In genomic region chr19:57599377-57599760, GRCh38 we compare ENCODE assay signal across 8 cellular contexts. TPM values are rescaled to one million over a fixed set of nuclear protein-coding genes. Genes with fewer than 3 reads are reported as not detected.
DNase-seq lines count a peak whose midpoint lies in the region; ATAC-seq and TF ChIP-seq lines count a peak whose summit lies in the region.

No MANE protein-coding gene starts in this region.

- H3K4me1 ChIP-seq in mammary epithelial cell (ENCODE audit: insufficient read depth, low read length), result peaks cover 4% of the 10 kb centered on the region

- TF ChIP-seq CTCF in CD4-positive, alpha-beta T cell (IDR thresholded peaks at IDR 0.05), result no peak
- no peak for TF ChIP-seq CTCF in mammary epithelial cell (conservative IDR thresholded peaks at IDR 0.05 in 1 of 2, IDR thresholded peaks at IDR 0.05 in 1 of 2; ENCODE audit: extremely low read depth in 1 of 2, insufficient read depth in 1 of 2, low read depth in 1 of 2, low read length in 2 of 2)

- H3K4me3 ChIP-seq in mammary epithelial cell (replicated peaks in 1 of 3; ENCODE audit: insufficient read depth in 1 of 3, low read depth in 2 of 3, low read length in 3 of 3), result peak overlapping the region; percentile 85 to 95 (median 87)

- intact Hi-C loops in CD4-positive, alpha-beta T cell (cut with DNase I, micrococcal nuclease), result loop anchor here in 1 of 2 experiments (1.0 to 2.0 kb wide), 2 partner anchors 15 to 20 kb away; partner anchors contain the start of gene ZIK1
- intact Hi-C loops in mammary epithelial cell (cut with micrococcal nuclease), result no loop called here

- no peak for DNase-seq in CD4-positive, alpha-beta T cell
- DNase-seq in mammary epithelial cell (no peak), NOMO-1 treated with DMSO at 0.1 percent for 48 hours (lab: John Stamatoyannopoulos, UW; ENCODE audit: unreplicated experiment) (no peak), RKO (ENCODE audit: low spot score) (no peak)
- DNase-seq in natural killer cell treated with Interleukin-12 subunit alpha and Interleukin-12 subunit beta and Interleukin-15 and Interleukin-18, amount 100 ng/mL, for 72 hours (ENCODE audit: low spot score), result no peak
- no peak for DNase-seq in activated effector memory CD4-positive, alpha-beta T cell treated with anti-CD3 and anti-CD28 coated beads, Interleukin-2, amount 50 U/mL, for 16 hours

- dilution Hi-C loops in mammary epithelial cell (cut with HindIII; ENCODE audit: low sequenced_read_pairs), result no loop called here

- H3K4me1 Mint-ChIP-seq in CD4-positive, alpha-beta T cell (ENCODE audit: low read depth), result peaks cover 27% of the 10 kb centered on the region
- H3K4me1 Mint-ChIP-seq in natural killer cell treated with Interleukin-12 subunit alpha and Interleukin-12 subunit beta and Interleukin-15 and Interleukin-18, amount 100 ng/mL, for 72 hours (ENCODE audit: low read depth in 2 of 2), result peaks cover 16 to 17% of the 10 kb centered on the region in 2 donors

- in situ Hi-C loops in mammary epithelial cell (cut with MboI; ENCODE audit: low sequenced_read_pairs in 2 of 2), result no loop called here

- H3K27me3 Mint-ChIP-seq in CD4-positive, alpha-beta T cell, result no peaks in the 10 kb centered on the region
- H3K27me3 Mint-ChIP-seq in natural killer cell treated with Interleukin-12 subunit alpha and Interleukin-12 subunit beta and Interleukin-15 and Interleukin-18, amount 100 ng/mL, for 72 hours, result peaks cover 0 to 3% of the 10 kb centered on the region in 2 donors

- H3K27ac Mint-ChIP-seq in CD4-positive, alpha-beta T cell, result peak overlapping the region; percentile 52
- peak overlapping the region in 1 of 2 donors; percentile 59 for H3K27ac Mint-ChIP-seq in natural killer cell treated with Interleukin-12 subunit alpha and Interleukin-12 subunit beta and Interleukin-15 and Interleukin-18, amount 100 ng/mL, for 72 hours

- ATAC-seq in CD4-positive, alpha-beta T cell (ENCODE audit: poor library complexity), result peak; percentile 26
- ATAC-seq in HG02763 (IDR thresholded peaks at IDR 0.05; ENCODE audit: unreplicated experiment) (peak; percentile 9), HG03457 (IDR thresholded peaks at IDR 0.05; ENCODE audit: unreplicated experiment) (no peak)
- ATAC-seq in natural killer cell treated with Interleukin-12 subunit alpha and Interleukin-12 subunit beta and Interleukin-15 and Interleukin-18, amount 100 ng/mL, for 72 hours, result no peak

- H2AFZ ChIP-seq in mammary epithelial cell (ENCODE audit: low read depth, low read length), result peak overlapping the region; percentile 98

- peaks cover 59% of the 10 kb centered on the region for H3K36me3 Mint-ChIP-seq in CD4-positive, alpha-beta T cell (ENCODE audit: low read depth)
- H3K36me3 Mint-ChIP-seq in natural killer cell treated with Interleukin-12 subunit alpha and Interleukin-12 subunit beta and Interleukin-15 and Interleukin-18, amount 100 ng/mL, for 72 hours, result peaks cover 52% of the 10 kb centered on the region

- H3K27ac ChIP-seq in CD4-positive, alpha-beta T cell (ENCODE audit: low read depth, low read length), result peak overlapping the region; percentile 29
- no peak overlapping the region for H3K27ac ChIP-seq in mammary epithelial cell (ENCODE audit: insufficient read depth, low read depth, low read length)

- H3K27me3 ChIP-seq in CD4-positive, alpha-beta T cell (ENCODE audit: control insufficient read depth, insufficient read depth, low read length), result no peaks in the 10 kb centered on the region
- H3K27me3 ChIP-seq in mammary epithelial cell (ENCODE audit: insufficient read depth, low read length), result no peaks in the 10 kb centered on the region

- POLR2A ChIA-PET in CD4-positive, alpha-beta T cell (lab: Charles Lee), result interaction anchor here (0.6 to 2.0 kb wide), 7 partner anchors 14 to 403 kb away, joined by 3 to 5 read pairs (median 4); partner anchors contain the start of genes ZIK1, ZNF134, ZNF211 and ZNF416

- CTCF ChIA-PET in CD4-positive, alpha-beta T cell (lab: Charles Lee), result no interaction called here
- CTCF ChIA-PET in mammary epithelial cell (lab: Charles Lee; ENCODE audit: low non-redundant PET), result interaction anchor here (0.7 kb wide), 1 partner anchor 82 kb away, joined by 3 read pairs; the partner anchor contains the start of gene ZNF551

- peak overlapping the region; percentile 98 for H3K4me2 ChIP-seq in mammary epithelial cell (ENCODE audit: insufficient read depth, low read depth, low read length)

- H3K9ac ChIP-seq in mammary epithelial cell (ENCODE audit: insufficient read depth, low read length), result no peak overlapping the region

- no peaks in the 10 kb centered on the region for H4K20me1 ChIP-seq in mammary epithelial cell (ENCODE audit: insufficient read depth, low read length)

- peak overlapping the region; percentile 91 for H3K4me3 Mint-ChIP-seq in CD4-positive, alpha-beta T cell
- H3K4me3 Mint-ChIP-seq in natural killer cell treated with Interleukin-12 subunit alpha and Interleukin-12 subunit beta and Interleukin-15 and Interleukin-18, amount 100 ng/mL, for 72 hours, result peak overlapping the region; percentile 82

- no peaks in the 10 kb centered on the region for H3K36me3 ChIP-seq in mammary epithelial cell (ENCODE audit: insufficient read depth, low read length)

- no TSS peak for BruUV-seq in mammary epithelial cell (replicated peaks; lab: Mats Ljungman, UMichigan)

- peaks cover 27% of the 10 kb centered on the region for H3K9me3 Mint-ChIP-seq in CD4-positive, alpha-beta T cell
- peaks cover 35% of the 10 kb centered on the region for H3K9me3 Mint-ChIP-seq in natural killer cell treated with Interleukin-12 subunit alpha and Interleukin-12 subunit beta and Interleukin-15 and Interleukin-18, amount 100 ng/mL, for 72 hours

- peaks cover 24% of the 10 kb centered on the region for H3K9me3 ChIP-seq in CD4-positive, alpha-beta T cell (ENCODE audit: control insufficient read depth, low read length)
- H3K9me3 ChIP-seq in mammary epithelial cell (replicated peaks; ENCODE audit: insufficient read depth, low read length), result peaks cover 2% of the 10 kb centered on the region

- 57% methylated on average over 8 of the region's 8 CpGs for whole genome bisulfite sequencing in mammary epithelial cell (ENCODE audit: low coverage, missing lambda C conversion rate)

- peaks cover 35% of the 10 kb centered on the region for H3K79me2 ChIP-seq in mammary epithelial cell (ENCODE audit: insufficient read depth, low read length)

RNA-seq across cellular contexts. Expression of gene ZNF530, which starts 0.3 kb away (rescaled TPM):
- 1 to 10 TPM; 2.7 to 3.4 TPM for total RNA-seq in CD4-positive, alpha-beta T cell
- total RNA-seq in mammary epithelial cell, result 1 to 10 TPM; 4.3 to 5.6 TPM
- 4.6 TPM for polyA plus RNA-seq in mammary epithelial cell
- 13.5 TPM for polyA minus RNA-seq in mammary epithelial cell
- total RNA-seq in natural killer cell treated with Interleukin-12 subunit alpha and Interleukin-12 subunit beta and Interleukin-15 and Interleukin-18, amount 100 ng/mL, for 72 hours, result 1 to 10 TPM; 4.7 to 9.8 TPM

RNA-seq across cellular contexts. Expression of gene ZNF134, which starts 14.7 kb away (rescaled TPM):
- 10 to 100 TPM; 24.6 to 25.7 TPM for total RNA-seq in CD4-positive, alpha-beta T cell
- total RNA-seq in mammary epithelial cell, result 10 to 100 TPM; 21.7 to 32.0 TPM
- polyA plus RNA-seq in mammary epithelial cell, result 9.3 TPM
- 6.3 TPM for polyA minus RNA-seq in mammary epithelial cell
- total RNA-seq in natural killer cell treated with Interleukin-12 subunit alpha and Interleukin-12 subunit beta and Interleukin-15 and Interleukin-18, amount 100 ng/mL, for 72 hours, result 10 to 100 TPM; 11.3 to 11.6 TPM

RNA-seq across cellular contexts. Expression of gene ZIK1, which starts 15.4 kb away (rescaled TPM):
- total RNA-seq in CD4-positive, alpha-beta T cell, result 1 to 10 TPM; 6.9 to 7.1 TPM
- 1 to 10 TPM in 1 of 2 donors, under 1 TPM in 1; 0.66 to 9.2 TPM for total RNA-seq in mammary epithelial cell
- polyA plus RNA-seq in mammary epithelial cell, result 2.3 TPM
- polyA minus RNA-seq in mammary epithelial cell, result 13.7 TPM
- 1 to 10 TPM; 4.8 to 5.5 TPM for total RNA-seq in natural killer cell treated with Interleukin-12 subunit alpha and Interleukin-12 subunit beta and Interleukin-15 and Interleukin-18, amount 100 ng/mL, for 72 hours

RNA-seq across cellular contexts. Expression of gene ZNF416, which starts 20.7 kb away (rescaled TPM):
- 1 to 10 TPM; 5.2 to 5.7 TPM for total RNA-seq in CD4-positive, alpha-beta T cell
- 1 to 10 TPM; 5.3 to 6.3 TPM for total RNA-seq in mammary epithelial cell
- polyA plus RNA-seq in mammary epithelial cell, result 3.2 TPM
- 17.8 TPM for polyA minus RNA-seq in mammary epithelial cell
- total RNA-seq in natural killer cell treated with Interleukin-12 subunit alpha and Interleukin-12 subunit beta and Interleukin-15 and Interleukin-18, amount 100 ng/mL, for 72 hours, result 1 to 10 TPM; 3.1 to 3.4 TPM

RNA-seq across cellular contexts. Expression of gene ZNF211, which starts 33.6 kb away (rescaled TPM):
- 10 to 100 TPM; 29.3 to 30.5 TPM for total RNA-seq in CD4-positive, alpha-beta T cell
- 10 to 100 TPM; 11.4 to 13.5 TPM for total RNA-seq in mammary epithelial cell
- polyA plus RNA-seq in mammary epithelial cell, result 6.4 TPM
- polyA minus RNA-seq in mammary epithelial cell, result 8.9 TPM
- 10 to 100 TPM in 1 of 2 donors, 1 to 10 TPM in 1; 9.9 to 12.4 TPM for total RNA-seq in natural killer cell treated with Interleukin-12 subunit alpha and Interleukin-12 subunit beta and Interleukin-15 and Interleukin-18, amount 100 ng/mL, for 72 hours

Comparison
In these comparisons a context has a peak if more than half of its experiments do, and no peak if none do; other contexts are left out.
1. ATAC-seq: peak in CD4-positive, alpha-beta T cell (single experiment) and HG02763 (single experiment); none in natural killer cell treated with Interleukin-12 subunit alpha and Interleukin-12 subunit beta and Interleukin-15 and Interleukin-18, amount 100 ng/mL, for 72 hours (0 of 2) and HG03457 (single experiment).